Comparison of ENCODE assay signal across 18 cellular contexts in genomic region chr6:45836984-45837383, GRCh38.
DNase-seq lines count a peak whose midpoint lies in the region; ATAC-seq and TF ChIP-seq lines count a peak whose summit lies in the region.
"Had no signal": no experiment of that assay in that cellular context is flagged by ENCODE, and none has a peak within 500 bp of the region (broad histone marks: within the 10 kb centered on the region; RNA-seq: fewer than 3 reads in every experiment).

No MANE protein-coding gene starts in this region.

- no peak overlapping the region for H3K4me3 Mint-ChIP-seq in activated T-helper 2 cell treated with anti-CD3 and anti-CD28 coated beads, Interferon-gamma antibody, Interleukin-2, Interleukin-4, amounts not matched to agents 10 μg/mL and 5 μg/mL and 100 μg/mL, durations not matched to agents 14 hours and 24 hours and 36 hours (ENCODE audit: low read depth)
- no peak overlapping the region for H3K4me3 Mint-ChIP-seq in stimulated activated naive CD8-positive, alpha-beta T cell treated with anti-CD3 and anti-CD28 coated beads, Interleukin-15, amount 100 ng/mL, for 72 hours

- H3K9me2 ChIP-seq in PC-3 (replicated peaks; ENCODE audit: low read length): no peaks in the 10 kb centered on the region

- no peak for TF ChIP-seq CTCF in PC-3 (conservative IDR thresholded peaks at IDR 0.05; ENCODE audit: low read depth, low read length)

- no peaks in the 10 kb centered on the region for H4K20me1 ChIP-seq in PC-3 (ENCODE audit: low read length)

- CTCF ChIA-PET in PC-3 (lab: Charles Lee): no interaction called here

- no peaks in the 10 kb centered on the region for H3K4me1 ChIP-seq in PC-3 (ENCODE audit: insufficient read depth, low read length)

- H3K27ac Mint-ChIP-seq in activated T-helper 2 cell treated with anti-CD3 and anti-CD28 coated beads, Interferon-gamma antibody, Interleukin-2, Interleukin-4, amounts not matched to agents 10 μg/mL and 5 μg/mL and 100 μg/mL, durations not matched to agents 14 hours and 24 hours and 36 hours: peak overlapping the region; percentile 17
- no peak overlapping the region for H3K27ac Mint-ChIP-seq in stimulated activated naive CD8-positive, alpha-beta T cell treated with anti-CD3 and anti-CD28 coated beads, Interleukin-15, amount 100 ng/mL, for 72 hours

- H3K4me1 Mint-ChIP-seq in activated T-helper 2 cell treated with anti-CD3 and anti-CD28 coated beads, Interferon-gamma antibody, Interleukin-2, Interleukin-4, amounts not matched to agents 10 μg/mL and 5 μg/mL and 100 μg/mL, durations not matched to agents 14 hours and 24 hours and 36 hours (ENCODE audit: low read depth): peaks cover 54% of the 10 kb centered on the region
- peaks cover 29% of the 10 kb centered on the region for H3K4me1 Mint-ChIP-seq in stimulated activated naive CD8-positive, alpha-beta T cell treated with anti-CD3 and anti-CD28 coated beads, Interleukin-15, amount 100 ng/mL, for 72 hours

- no peaks in the 10 kb centered on the region for H3K36me3 ChIP-seq in PC-3 (ENCODE audit: low read depth, low read length)

- no TSS peak for BruUV-seq in PC-3 (replicated peaks; lab: Mats Ljungman, UMichigan)

- no peak overlapping the region for H3K9ac ChIP-seq in PC-3 (ENCODE audit: low read length)
- H3K9ac ChIP-seq: GM23248 had no signal

- no peaks in the 10 kb centered on the region for H3K27me3 ChIP-seq in PC-3 (ENCODE audit: low read length)

- H3K27ac ChIP-seq in PC-3 (ENCODE audit: low read length): no peak overlapping the region
- H3K27ac ChIP-seq: GM23248 had no signal

- intact Hi-C loops in Right ventricle myocardium superior (cut with DNase I): no loop called here
- intact Hi-C loops in cardiac septum (cut with DNase I): no loop called here
- intact Hi-C loops in PC-3 (cut with micrococcal nuclease): no loop called here
- intact Hi-C loops in activated T-helper 2 cell treated with anti-CD3 and anti-CD28 coated beads, Interferon-gamma antibody, Interleukin-2, Interleukin-4, amounts not matched to agents 10 μg/mL and 5 μg/mL and 100 μg/mL, durations not matched to agents 14 hours and 24 hours and 36 hours (cut with micrococcal nuclease): loop anchor here (10.0 kb wide), 1 partner anchor 178 kb away; the partner anchor contains the start of gene CLIC5

- no peaks in the 10 kb centered on the region for H3K9me3 Mint-ChIP-seq in activated T-helper 2 cell treated with anti-CD3 and anti-CD28 coated beads, Interferon-gamma antibody, Interleukin-2, Interleukin-4, amounts not matched to agents 10 μg/mL and 5 μg/mL and 100 μg/mL, durations not matched to agents 14 hours and 24 hours and 36 hours
- no peaks in the 10 kb centered on the region for H3K9me3 Mint-ChIP-seq in stimulated activated naive CD8-positive, alpha-beta T cell treated with anti-CD3 and anti-CD28 coated beads, Interleukin-15, amount 100 ng/mL, for 72 hours
- H3K9me3 Mint-ChIP-seq: CD8-positive, alpha-beta memory T cell had no signal

- no peaks in the 10 kb centered on the region for H3K27me3 Mint-ChIP-seq in activated T-helper 2 cell treated with anti-CD3 and anti-CD28 coated beads, Interferon-gamma antibody, Interleukin-2, Interleukin-4, amounts not matched to agents 10 μg/mL and 5 μg/mL and 100 μg/mL, durations not matched to agents 14 hours and 24 hours and 36 hours (ENCODE audit: low read depth)
- no peaks in the 10 kb centered on the region for H3K27me3 Mint-ChIP-seq in stimulated activated naive CD8-positive, alpha-beta T cell treated with anti-CD3 and anti-CD28 coated beads, Interleukin-15, amount 100 ng/mL, for 72 hours

- DNase-seq in Right ventricle myocardium superior (no peak), cardiac septum (ENCODE audit: low spot score) (no peak), PC-3 (peak; percentile 11), C1 segment of cervical spinal cord (lab: John Stamatoyannopoulos, UW) (no peak)
- no peak for DNase-seq in activated T-helper 2 cell treated with anti-CD3 and anti-CD28 coated beads, Interferon-gamma antibody, Interleukin-2, Interleukin-4, amounts not matched to agents 10 μg/mL and 5 μg/mL and 100 μg/mL, durations not matched to agents 14 hours and 24 hours and 36 hours (ENCODE audit: low spot score)
- no peak for DNase-seq in stimulated activated naive CD8-positive, alpha-beta T cell treated with anti-CD3 and anti-CD28 coated beads, Interleukin-15, amount 100 ng/mL, for 72 hours
- DNase-seq: CD8-positive, alpha-beta memory T cell; GF-D8; GM23248; KBM-7; MM.1S; NCI-H1105; NCI-H1694 treated with DMSO at 0.1 percent for 48 hours; NCI-H345; NCI-H526 treated with DMSO at 0.1 percent for 48 hours; NK-92 treated with Interleukin-12 subunit alpha and Interleukin-12 subunit beta, amount 100 ng/mL, for 24 hours; OCI-M1 had no signal

- H3K4me3 ChIP-seq in PC-3 (ENCODE audit: low read length): no peak overlapping the region
- H3K4me3 ChIP-seq: GM23248 had no signal

- H3K36me3 Mint-ChIP-seq in activated T-helper 2 cell treated with anti-CD3 and anti-CD28 coated beads, Interferon-gamma antibody, Interleukin-2, Interleukin-4, amounts not matched to agents 10 μg/mL and 5 μg/mL and 100 μg/mL, durations not matched to agents 14 hours and 24 hours and 36 hours (ENCODE audit: low read depth): no peaks in the 10 kb centered on the region
- H3K36me3 Mint-ChIP-seq: CD8-positive, alpha-beta memory T cell had no signal

- H3K79me2 ChIP-seq in PC-3 (ENCODE audit: low read length): no peaks in the 10 kb centered on the region

- no peaks in the 10 kb centered on the region for H3F3A ChIP-seq in PC-3 (ENCODE audit: low read length, unreplicated experiment)

- POLR2A ChIA-PET in PC-3 (lab: Charles Lee; ENCODE audit: unreplicated experiment): no interaction called here

- no peaks in the 10 kb centered on the region for H3K9me3 ChIP-seq in PC-3 (ENCODE audit: low read length)

- H3K4me2 ChIP-seq in PC-3 (ENCODE audit: low read length): no peak overlapping the region

- ATAC-seq in Right ventricle myocardium superior (ENCODE audit: poor library complexity) (peak; percentile 49), PC-3 (no peak), HG03108 (IDR thresholded peaks at IDR 0.05; ENCODE audit: unreplicated experiment) (no peak)
- ATAC-seq in stimulated activated naive CD8-positive, alpha-beta T cell treated with anti-CD3 and anti-CD28 coated beads, Interleukin-15, amount 100 ng/mL, for 72 hours: peak; percentile 40

- no peak overlapping the region for H2AFZ ChIP-seq in PC-3 (ENCODE audit: low read length)
- H2AFZ ChIP-seq: GM23248 had no signal

Comparison
In these comparisons a context has a peak if more than half of its experiments do, and no peak if none do; other contexts are left out.
1. ATAC-seq: peak in Right ventricle myocardium superior (single experiment) and stimulated activated naive CD8-positive, alpha-beta T cell treated with anti-CD3 and anti-CD28 coated beads, Interleukin-15, amount 100 ng/mL, for 72 hours (single experiment); none in PC-3 (single experiment) and HG03108 (single experiment).